23 cellular contexts compared by ENCODE assay signal in the genomic region with DNA sequence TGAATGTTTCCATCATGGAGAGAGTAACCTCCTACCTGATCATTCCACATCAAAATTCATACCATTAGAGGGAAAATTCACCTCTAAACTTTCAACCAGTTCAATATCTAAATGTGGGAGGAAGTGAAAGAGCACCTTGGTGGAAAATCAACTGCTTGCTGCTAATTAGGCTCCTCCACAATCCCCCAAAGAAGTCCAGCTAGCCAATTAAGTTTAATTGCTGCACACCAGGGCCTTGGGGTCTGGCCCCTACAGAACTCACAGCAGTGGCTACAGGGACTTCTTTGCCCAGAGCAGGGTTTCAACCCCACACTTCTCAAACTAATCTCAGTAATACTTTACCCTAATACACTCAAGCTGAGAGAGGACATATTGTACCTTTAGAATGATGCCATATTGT.
DNase-seq lines count a peak whose midpoint lies in the region; ATAC-seq and TF ChIP-seq lines count a peak whose summit lies in the region.
"Had no signal": no experiment of that assay in that cellular context is flagged by ENCODE, and none has a peak within 500 bp of the region (broad histone marks: within the 10 kb centered on the region; RNA-seq: fewer than 3 reads in every experiment).

No MANE protein-coding gene starts in this region.

- no peaks in the 10 kb centered on the region; the same call in 1 of the 2 replicates for H3K9me2 ChIP-seq in GM23338 (ENCODE audit: insufficient read depth)

- no peak for DNase-seq in GM23338 (ENCODE audit: low spot score)
- peak; percentile 23 for DNase-seq in neural progenitor cell (ENCODE audit: low spot score)
- DNase-seq in osteocyte (ENCODE audit: extremely low spot score, unreplicated experiment), result no peak
- no peak for DNase-seq in NCI-H128 (lab: John Stamatoyannopoulos, UW; ENCODE audit: unreplicated experiment)
- DNase-seq: 8988T; ACHN; AML-193; BE2C; CD4-positive, alpha-beta T cell; CD8-positive, alpha-beta memory T cell; DMS 273 treated with DMSO at 0.1 percent for 48 hours; DMS53; DMS79 treated with DMSO at 0.1 percent for 48 hours; GF-D8; GM23248; H9 had no signal

- H3K4me3 Mint-ChIP-seq in GM23338, result no peak overlapping the region
- no peak overlapping the region for H3K4me3 Mint-ChIP-seq in neural progenitor cell
- no peak overlapping the region for H3K4me3 Mint-ChIP-seq in osteocyte (ENCODE audit: unreplicated experiment)
- H3K4me3 Mint-ChIP-seq: CD14-positive monocyte; CD4-positive, alpha-beta T cell; CD8-positive, alpha-beta memory T cell; H9 had no signal

- peaks cover 20% of the 10 kb centered on the region for H3K4me1 Mint-ChIP-seq in GM23338
- no peaks in the 10 kb centered on the region for H3K4me1 Mint-ChIP-seq in neural progenitor cell
- H3K4me1 Mint-ChIP-seq in osteocyte (ENCODE audit: unreplicated experiment), result peaks cover 21% of the 10 kb centered on the region
- H3K4me1 Mint-ChIP-seq: CD14-positive monocyte; CD8-positive, alpha-beta memory T cell had no signal

- H3K4me3 ChIP-seq in GM23338, result no peak overlapping the region
- H3K4me3 ChIP-seq in OCI-LY3 (ENCODE audit: low read length), result no peak overlapping the region
- H3K4me3 ChIP-seq in neural progenitor cell, result no peak overlapping the region
- H3K4me3 ChIP-seq: A549; BLaER1 treated with 17β-estradiol and CSF1 and Interleukin-3, amounts not matched to agents 10 nM and 100 nM; GM23248 had no signal

- peaks cover 4% of the 10 kb centered on the region; the same call in 1 of the 3 replicates for H3K9me3 Mint-ChIP-seq in GM23338
- peaks cover 3% of the 10 kb centered on the region for H3K9me3 Mint-ChIP-seq in neural progenitor cell
- H3K9me3 Mint-ChIP-seq in osteocyte (ENCODE audit: unreplicated experiment), result peaks cover 12% of the 10 kb centered on the region
- H3K9me3 Mint-ChIP-seq: H9 had no signal

- ATAC-seq in GM23338 (no peak), HG02973 (IDR thresholded peaks at IDR 0.05; ENCODE audit: unreplicated experiment) (no peak), HG03442 (IDR thresholded peaks at IDR 0.05; ENCODE audit: unreplicated experiment) (no peak)
- ATAC-seq: A549, HCT116 had no signal

- H3K4me1 ChIP-seq in GM23338 (ENCODE audit: insufficient read depth) (peaks cover 29% of the 10 kb centered on the region), OCI-LY3 (ENCODE audit: low read length) (peaks cover 21% of the 10 kb centered on the region), neural progenitor cell (no peaks in the 10 kb centered on the region)
- H3K4me1 ChIP-seq: A549; BE2C; BLaER1 treated with 17β-estradiol and CSF1 and Interleukin-3, amounts not matched to agents 10 nM and 100 nM had no signal

- H3K36me3 Mint-ChIP-seq in GM23338 (ENCODE audit: low read depth) (peaks cover 2% of the 10 kb centered on the region; the same call in 1 of the 3 replicates), neural progenitor cell (no peaks in the 10 kb centered on the region), osteocyte (ENCODE audit: unreplicated experiment) (no peaks in the 10 kb centered on the region)
- H3K36me3 Mint-ChIP-seq: CD14-positive monocyte; CD8-positive, alpha-beta memory T cell had no signal

- no peaks in the 10 kb centered on the region for H3K9me3 ChIP-seq in OCI-LY3 (ENCODE audit: insufficient read depth, low read length)
- H3K9me3 ChIP-seq in neural progenitor cell (ENCODE audit: low read depth), result no peaks in the 10 kb centered on the region
- H3K9me3 ChIP-seq: A549; BE2C; BLaER1 treated with 17β-estradiol and CSF1 and Interleukin-3, amounts not matched to agents 10 nM and 100 nM had no signal

- H3K4me2 ChIP-seq in GM23338, result 0 out of 2 replicates have a peak overlapping the region, but pooled peaks have one; percentile 18
- peak overlapping the region; percentile 9; the same call in 1 of the 2 replicates for H3K4me2 ChIP-seq in OCI-LY3 (ENCODE audit: low read length)
- no peak overlapping the region for H3K4me2 ChIP-seq in neural progenitor cell
- H3K4me2 ChIP-seq: A549; BLaER1 treated with 17β-estradiol and CSF1 and Interleukin-3, amounts not matched to agents 10 nM and 100 nM had no signal

- H3K9ac ChIP-seq in OCI-LY3 (ENCODE audit: low read length) (no peak overlapping the region), neural progenitor cell (no peak overlapping the region)
- H3K9ac ChIP-seq: BLaER1 treated with 17β-estradiol and CSF1 and Interleukin-3, amounts not matched to agents 10 nM and 100 nM; GM23248 had no signal

- H3K27me3 Mint-ChIP-seq in GM23338 (ENCODE audit: insufficient read depth, low read depth, poor library complexity), result no peaks in the 10 kb centered on the region
- no peaks in the 10 kb centered on the region for H3K27me3 Mint-ChIP-seq in neural progenitor cell (ENCODE audit: insufficient read depth, low read depth)
- no peaks in the 10 kb centered on the region for H3K27me3 Mint-ChIP-seq in osteocyte (ENCODE audit: unreplicated experiment)
- H3K27me3 Mint-ChIP-seq: CD4-positive, alpha-beta T cell; CD8-positive, alpha-beta memory T cell had no signal

- no peaks in the 10 kb centered on the region for H3K27me3 ChIP-seq in GM23338 (ENCODE audit: insufficient read depth)
- H3K27me3 ChIP-seq in OCI-LY3 (ENCODE audit: low read depth, low read length), result no peaks in the 10 kb centered on the region
- no peaks in the 10 kb centered on the region for H3K27me3 ChIP-seq in neural progenitor cell
- H3K27me3 ChIP-seq: BE2C; BLaER1 treated with 17β-estradiol and CSF1 and Interleukin-3, amounts not matched to agents 10 nM and 100 nM had no signal

- no peaks in the 10 kb centered on the region for H3F3A ChIP-seq in GM23338 (replicated peaks; ENCODE audit: low read depth)
- no peaks in the 10 kb centered on the region for H3F3A ChIP-seq in neural progenitor cell (ENCODE audit: low read depth)

- H2AFZ ChIP-seq in GM23338 (peak overlapping the region; percentile 83), OCI-LY3 (ENCODE audit: low read depth, low read length) (no peak overlapping the region), neural progenitor cell (replicated peaks) (no peak overlapping the region)
- H2AFZ ChIP-seq: GM23248 had no signal

- no peaks in the 10 kb centered on the region for H3K36me3 ChIP-seq in GM23338 (ENCODE audit: insufficient read depth)
- H3K36me3 ChIP-seq in OCI-LY3 (replicated peaks; ENCODE audit: low read depth, low read length), result no peaks in the 10 kb centered on the region
- no peaks in the 10 kb centered on the region for H3K36me3 ChIP-seq in neural progenitor cell
- H3K36me3 ChIP-seq: BE2C; BLaER1 treated with 17β-estradiol and CSF1 and Interleukin-3, amounts not matched to agents 10 nM and 100 nM had no signal

- H4K20me1 ChIP-seq in GM23338 (replicated peaks; ENCODE audit: insufficient read depth) (no peaks in the 10 kb centered on the region), OCI-LY3 (ENCODE audit: insufficient read depth, low read length) (no peaks in the 10 kb centered on the region), neural progenitor cell (ENCODE audit: low read depth) (no peaks in the 10 kb centered on the region)
- H4K20me1 ChIP-seq: BLaER1 treated with 17β-estradiol and CSF1 and Interleukin-3, amounts not matched to agents 10 nM and 100 nM had no signal

- H3K27ac Mint-ChIP-seq in GM23338 (peak overlapping the region; percentile 10; the same call in 1 of the 2 replicates), neural progenitor cell (no peak overlapping the region), osteocyte (ENCODE audit: unreplicated experiment) (peak overlapping the region; percentile 20)
- H3K27ac Mint-ChIP-seq: CD14-positive monocyte; CD4-positive, alpha-beta T cell; CD8-positive, alpha-beta memory T cell; H9 had no signal

- no peak overlapping the region for H3K27ac ChIP-seq in GM23338 (ENCODE audit: low read depth)
- H3K27ac ChIP-seq in OCI-LY3 (ENCODE audit: low read length), result no peak overlapping the region
- no peak overlapping the region for H3K27ac ChIP-seq in neural progenitor cell
- H3K27ac ChIP-seq: A549; BLaER1 treated with 17β-estradiol and CSF1 and Interleukin-3, amounts not matched to agents 10 nM and 100 nM; GM23248 had no signal

- no peaks in the 10 kb centered on the region for H3K79me2 ChIP-seq in GM23338 (replicated peaks; ENCODE audit: insufficient read depth)
- H3K79me2 ChIP-seq in OCI-LY3 (ENCODE audit: low read length), result no peaks in the 10 kb centered on the region
- no peaks in the 10 kb centered on the region for H3K79me2 ChIP-seq in neural progenitor cell (ENCODE audit: low read depth)

- TF ChIP-seq CTCF in GM23338 (conservative IDR thresholded peaks at IDR 0.05; ENCODE audit: low read depth in 2 of 2) (no peak), OCI-LY3 (IDR thresholded peaks at IDR 0.05; ENCODE audit: low read depth, low read length) (no peak), neural progenitor cell (IDR thresholded peaks at IDR 0.05) (no peak), osteocyte (IDR thresholded peaks at IDR 0.05) (no peak)

TF ChIP-seq in GM23338, 12 proteins besides CTCF, POLR2A, EP300 and RAD21 (continues in another document):
- TF ChIP-seq EZH2phosphoT487 (IDR thresholded peaks at IDR 0.05; ENCODE audit: unreplicated experiment) (no peak), STAT1 (IDR thresholded peaks at IDR 0.05; ENCODE audit: unreplicated experiment) (no peak), CREB1 (CRISPR knock-in tag; IDR thresholded peaks at IDR 0.05; ENCODE audit: low read depth) (no peak), POLR2AphosphoS5 (IDR thresholded peaks at IDR 0.05; ENCODE audit: low read depth) (no peak), NANOG (IDR thresholded peaks at IDR 0.05; ENCODE audit: borderline replicate concordance) (no peak)
- TF ChIP-seq, protein P1, sequence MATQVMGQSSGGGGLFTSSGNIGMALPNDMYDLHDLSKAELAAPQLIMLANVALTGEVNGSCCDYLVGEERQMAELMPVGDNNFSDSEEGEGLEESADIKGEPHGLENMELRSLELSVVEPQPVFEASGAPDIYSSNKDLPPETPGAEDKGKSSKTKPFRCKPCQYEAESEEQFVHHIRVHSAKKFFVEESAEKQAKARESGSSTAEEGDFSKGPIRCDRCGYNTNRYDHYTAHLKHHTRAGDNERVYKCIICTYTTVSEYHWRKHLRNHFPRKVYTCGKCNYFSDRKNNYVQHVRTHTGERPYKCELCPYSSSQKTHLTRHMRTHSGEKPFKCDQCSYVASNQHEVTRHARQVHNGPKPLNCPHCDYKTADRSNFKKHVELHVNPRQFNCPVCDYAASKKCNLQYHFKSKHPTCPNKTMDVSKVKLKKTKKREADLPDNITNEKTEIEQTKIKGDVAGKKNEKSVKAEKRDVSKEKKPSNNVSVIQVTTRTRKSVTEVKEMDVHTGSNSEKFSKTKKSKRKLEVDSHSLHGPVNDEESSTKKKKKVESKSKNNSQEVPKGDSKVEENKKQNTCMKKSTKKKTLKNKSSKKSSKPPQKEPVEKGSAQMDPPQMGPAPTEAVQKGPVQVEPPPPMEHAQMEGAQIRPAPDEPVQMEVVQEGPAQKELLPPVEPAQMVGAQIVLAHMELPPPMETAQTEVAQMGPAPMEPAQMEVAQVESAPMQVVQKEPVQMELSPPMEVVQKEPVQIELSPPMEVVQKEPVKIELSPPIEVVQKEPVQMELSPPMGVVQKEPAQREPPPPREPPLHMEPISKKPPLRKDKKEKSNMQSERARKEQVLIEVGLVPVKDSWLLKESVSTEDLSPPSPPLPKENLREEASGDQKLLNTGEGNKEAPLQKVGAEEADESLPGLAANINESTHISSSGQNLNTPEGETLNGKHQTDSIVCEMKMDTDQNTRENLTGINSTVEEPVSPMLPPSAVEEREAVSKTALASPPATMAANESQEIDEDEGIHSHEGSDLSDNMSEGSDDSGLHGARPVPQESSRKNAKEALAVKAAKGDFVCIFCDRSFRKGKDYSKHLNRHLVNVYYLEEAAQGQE (IDR thresholded peaks at IDR 0.05; ENCODE audit: unreplicated experiment), result no peak
